Comparison of ENCODE assay signal across 1 cellular context in genomic region chr18:70036771-70037452, GRCh38.
TF ChIP-seq lines count a peak whose summit lies in the region.

No MANE protein-coding gene starts in this region.

TF ChIP-seq in GM12878, 131 proteins besides CTCF, POLR2A, EP300 and RAD21 (continued from another document and continues in another):
- no peak for TF ChIP-seq NKRF (conservative IDR thresholded peaks at IDR 0.05)
- no peak for TF ChIP-seq TARDBP (IDR thresholded peaks at IDR 0.05; ENCODE audit: borderline replicate concordance)
- peak; percentile 88 for TF ChIP-seq TCF12 (IDR thresholded peaks at IDR 0.05; ENCODE audit: low read depth, low read length)
- TF ChIP-seq, protein P1, sequence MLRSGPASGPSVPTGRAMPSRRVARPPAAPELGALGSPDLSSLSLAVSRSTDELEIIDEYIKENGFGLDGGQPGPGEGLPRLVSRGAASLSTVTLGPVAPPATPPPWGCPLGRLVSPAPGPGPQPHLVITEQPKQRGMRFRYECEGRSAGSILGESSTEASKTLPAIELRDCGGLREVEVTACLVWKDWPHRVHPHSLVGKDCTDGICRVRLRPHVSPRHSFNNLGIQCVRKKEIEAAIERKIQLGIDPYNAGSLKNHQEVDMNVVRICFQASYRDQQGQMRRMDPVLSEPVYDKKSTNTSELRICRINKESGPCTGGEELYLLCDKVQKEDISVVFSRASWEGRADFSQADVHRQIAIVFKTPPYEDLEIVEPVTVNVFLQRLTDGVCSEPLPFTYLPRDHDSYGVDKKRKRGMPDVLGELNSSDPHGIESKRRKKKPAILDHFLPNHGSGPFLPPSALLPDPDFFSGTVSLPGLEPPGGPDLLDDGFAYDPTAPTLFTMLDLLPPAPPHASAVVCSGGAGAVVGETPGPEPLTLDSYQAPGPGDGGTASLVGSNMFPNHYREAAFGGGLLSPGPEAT (IDR thresholded peaks at IDR 0.05; ENCODE audit: low read depth) = peak; percentile 82; the same call in 1 of the 2 replicates
- TF ChIP-seq PAX5 (IDR thresholded peaks at IDR 0.05; ENCODE audit: borderline replicate concordance, low read depth, low read length) = peak; percentile 58; the same call in 1 of the 2 replicates
- no peak for TF ChIP-seq IRF3 (IDR thresholded peaks at IDR 0.05)
- TF ChIP-seq, protein P2, sequence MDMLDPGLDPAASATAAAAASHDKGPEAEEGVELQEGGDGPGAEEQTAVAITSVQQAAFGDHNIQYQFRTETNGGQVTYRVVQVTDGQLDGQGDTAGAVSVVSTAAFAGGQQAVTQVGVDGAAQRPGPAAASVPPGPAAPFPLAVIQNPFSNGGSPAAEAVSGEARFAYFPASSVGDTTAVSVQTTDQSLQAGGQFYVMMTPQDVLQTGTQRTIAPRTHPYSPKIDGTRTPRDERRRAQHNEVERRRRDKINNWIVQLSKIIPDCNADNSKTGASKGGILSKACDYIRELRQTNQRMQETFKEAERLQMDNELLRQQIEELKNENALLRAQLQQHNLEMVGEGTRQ (IDR thresholded peaks at IDR 0.05; ENCODE audit: borderline replicate concordance, low read depth, low read length) = no peak
- 0 out of 2 replicates have a peak, but pooled peaks have one; percentile 14 for TF ChIP-seq STAT3 (IDR thresholded peaks at IDR 0.05; ENCODE audit: low read depth, low read length)
- TF ChIP-seq MTA3 (IDR thresholded peaks at IDR 0.05; ENCODE audit: borderline replicate concordance, low read length) = no peak
- no peak for TF ChIP-seq KLF5 (IDR thresholded peaks at IDR 0.05; ENCODE audit: partially characterized antibody)
- TF ChIP-seq BHLHE40 (IDR thresholded peaks at IDR 0.05; ENCODE audit: borderline replicate concordance in 1 of 2, low read depth in 2 of 2, low read length in 1 of 2) = peak; percentile 90 to 91
- no peak for TF ChIP-seq NR2F1 (conservative IDR thresholded peaks at IDR 0.05)
- TF ChIP-seq CEBPB (IDR thresholded peaks at IDR 0.05; ENCODE audit: borderline replicate concordance in 1 of 2, low read depth in 2 of 2, low read length in 2 of 2) = no peak
- TF ChIP-seq PAX8 (IDR thresholded peaks at IDR 0.05) = no peak
- no peak for TF ChIP-seq CHD4 (IDR thresholded peaks at IDR 0.05)
- no peak for TF ChIP-seq NR2C1 (IDR thresholded peaks at IDR 0.05)
- TF ChIP-seq SRF (IDR thresholded peaks at IDR 0.05; ENCODE audit: low read depth in 2 of 2, low read length in 2 of 2) = peak in 1 of 2 experiments; percentile 55; a peak in 1 of 4 replicates
- no peak for TF ChIP-seq ZNF24 (IDR thresholded peaks at IDR 0.05)
- TF ChIP-seq ZSCAN29 (IDR thresholded peaks at IDR 0.05) = no peak
- TF ChIP-seq SREBF2 (IDR thresholded peaks at IDR 0.05; ENCODE audit: low read length) = no peak
- no peak for TF ChIP-seq JUND (IDR thresholded peaks at IDR 0.05; ENCODE audit: low read depth, low read length)
- TF ChIP-seq SPI1 (IDR thresholded peaks at IDR 0.05; ENCODE audit: borderline replicate concordance, insufficient read depth, low read depth, low read length) = peak; percentile 98
- peak; percentile 38; the same call in 1 of the 2 replicates for TF ChIP-seq EED (IDR thresholded peaks at IDR 0.05; ENCODE audit: low read depth)
- TF ChIP-seq MTA2 (IDR thresholded peaks at IDR 0.05; ENCODE audit: low read depth) = peak; percentile 81
- peak; percentile 76; the same call in 1 of the 2 replicates for TF ChIP-seq CHD2 (IDR thresholded peaks at IDR 0.05; ENCODE audit: borderline replicate concordance, low read depth, low read length)
- TF ChIP-seq IKZF1 (conservative IDR thresholded peaks at IDR 0.05) = peak; percentile 37
- no peak for TF ChIP-seq ZNF217 (IDR thresholded peaks at IDR 0.05)
- TF ChIP-seq, protein P3, sequence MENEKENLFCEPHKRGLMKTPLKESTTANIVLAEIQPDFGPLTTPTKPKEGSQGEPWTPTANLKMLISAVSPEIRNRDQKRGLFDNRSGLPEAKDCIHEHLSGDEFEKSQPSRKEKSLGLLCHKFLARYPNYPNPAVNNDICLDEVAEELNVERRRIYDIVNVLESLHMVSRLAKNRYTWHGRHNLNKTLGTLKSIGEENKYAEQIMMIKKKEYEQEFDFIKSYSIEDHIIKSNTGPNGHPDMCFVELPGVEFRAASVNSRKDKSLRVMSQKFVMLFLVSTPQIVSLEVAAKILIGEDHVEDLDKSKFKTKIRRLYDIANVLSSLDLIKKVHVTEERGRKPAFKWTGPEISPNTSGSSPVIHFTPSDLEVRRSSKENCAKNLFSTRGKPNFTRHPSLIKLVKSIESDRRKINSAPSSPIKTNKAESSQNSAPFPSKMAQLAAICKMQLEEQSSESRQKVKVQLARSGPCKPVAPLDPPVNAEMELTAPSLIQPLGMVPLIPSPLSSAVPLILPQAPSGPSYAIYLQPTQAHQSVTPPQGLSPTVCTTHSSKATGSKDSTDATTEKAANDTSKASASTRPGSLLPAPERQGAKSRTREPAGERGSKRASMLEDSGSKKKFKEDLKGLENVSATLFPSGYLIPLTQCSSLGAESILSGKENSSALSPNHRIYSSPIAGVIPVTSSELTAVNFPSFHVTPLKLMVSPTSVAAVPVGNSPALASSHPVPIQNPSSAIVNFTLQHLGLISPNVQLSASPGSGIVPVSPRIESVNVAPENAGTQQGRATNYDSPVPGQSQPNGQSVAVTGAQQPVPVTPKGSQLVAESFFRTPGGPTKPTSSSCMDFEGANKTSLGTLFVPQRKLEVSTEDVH (IDR thresholded peaks at IDR 0.05; ENCODE audit: low read depth, partially characterized antibody) = no peak
- no peak for TF ChIP-seq LARP7 (IDR thresholded peaks at IDR 0.05)
- no peak for TF ChIP-seq ZNF207 (IDR thresholded peaks at IDR 0.05; ENCODE audit: borderline replicate concordance)
- TF ChIP-seq GATAD2B (conservative IDR thresholded peaks at IDR 0.05; ENCODE audit: low read depth) = no peak
- no peak for TF ChIP-seq POLR2AphosphoS2 (IDR thresholded peaks at IDR 0.05; ENCODE audit: low read depth, low read length)
- TF ChIP-seq IKZF2 (IDR thresholded peaks at IDR 0.05) = peak; percentile 38 to 42; a peak in 3 of 4 replicates
- TF ChIP-seq RUNX3 (IDR thresholded peaks at IDR 0.05; ENCODE audit: low read length) = peak; percentile 75
- TF ChIP-seq RBBP5 (conservative IDR thresholded peaks at IDR 0.05) = no peak
- TF ChIP-seq PRDM15 (CRISPR knock-in tag; IDR thresholded peaks at IDR 0.05) = no peak
- TF ChIP-seq HSF1 (IDR thresholded peaks at IDR 0.05; ENCODE audit: low read depth, low read length) = no peak
- TF ChIP-seq RFX5 (IDR thresholded peaks at IDR 0.05; ENCODE audit: low read depth, low read length) = no peak
- peak; percentile 84 for TF ChIP-seq IRF4 (IDR thresholded peaks at IDR 0.05; ENCODE audit: low read depth, low read length)
- no peak for TF ChIP-seq BMI1 (IDR thresholded peaks at IDR 0.05; ENCODE audit: borderline replicate concordance)
- TF ChIP-seq, protein P4, sequence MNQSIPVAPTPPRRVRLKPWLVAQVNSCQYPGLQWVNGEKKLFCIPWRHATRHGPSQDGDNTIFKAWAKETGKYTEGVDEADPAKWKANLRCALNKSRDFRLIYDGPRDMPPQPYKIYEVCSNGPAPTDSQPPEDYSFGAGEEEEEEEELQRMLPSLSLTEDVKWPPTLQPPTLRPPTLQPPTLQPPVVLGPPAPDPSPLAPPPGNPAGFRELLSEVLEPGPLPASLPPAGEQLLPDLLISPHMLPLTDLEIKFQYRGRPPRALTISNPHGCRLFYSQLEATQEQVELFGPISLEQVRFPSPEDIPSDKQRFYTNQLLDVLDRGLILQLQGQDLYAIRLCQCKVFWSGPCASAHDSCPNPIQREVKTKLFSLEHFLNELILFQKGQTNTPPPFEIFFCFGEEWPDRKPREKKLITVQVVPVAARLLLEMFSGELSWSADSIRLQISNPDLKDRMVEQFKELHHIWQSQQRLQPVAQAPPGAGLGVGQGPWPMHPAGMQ (IDR thresholded peaks at IDR 0.05; ENCODE audit: borderline replicate concordance) = no peak
- TF ChIP-seq YY1 (IDR thresholded peaks at IDR 0.05; ENCODE audit: low read depth, low read length) = no peak
- no peak; the same call in 1 of the 2 replicates for TF ChIP-seq ZNF384 (IDR thresholded peaks at IDR 0.05; ENCODE audit: borderline replicate concordance, low read depth, low read length)
- TF ChIP-seq ZBED1 (IDR thresholded peaks at IDR 0.05; ENCODE audit: borderline replicate concordance) = peak; percentile 97
- no peak for TF ChIP-seq CHD1 (IDR thresholded peaks at IDR 0.05; ENCODE audit: low read depth, low read length)
- TF ChIP-seq SIN3A (IDR thresholded peaks at IDR 0.05; ENCODE audit: low read depth, low read length) = no peak
- no peak for TF ChIP-seq SMARCA5 (IDR thresholded peaks at IDR 0.05)
- no peak for TF ChIP-seq YBX1 (IDR thresholded peaks at IDR 0.05)
- no peak for TF ChIP-seq POLR2AphosphoS5 (IDR thresholded peaks at IDR 0.05; ENCODE audit: low read length)
- 0 out of 2 replicates have a peak, but pooled peaks have one; percentile 73 for TF ChIP-seq PML (IDR thresholded peaks at IDR 0.05; ENCODE audit: low read length)
- no peak for TF ChIP-seq TCF7 (IDR thresholded peaks at IDR 0.05; ENCODE audit: borderline replicate concordance)
- TF ChIP-seq SKIL (IDR thresholded peaks at IDR 0.05; ENCODE audit: low read depth, poor library complexity, severe bottlenecking) = peak; percentile 66
- peak; percentile 97; the same call in 1 of the 2 replicates for TF ChIP-seq BACH1 (IDR thresholded peaks at IDR 0.05; ENCODE audit: borderline replicate concordance)
